ENCODE assay signal across 8 cellular contexts in the genomic region with DNA sequence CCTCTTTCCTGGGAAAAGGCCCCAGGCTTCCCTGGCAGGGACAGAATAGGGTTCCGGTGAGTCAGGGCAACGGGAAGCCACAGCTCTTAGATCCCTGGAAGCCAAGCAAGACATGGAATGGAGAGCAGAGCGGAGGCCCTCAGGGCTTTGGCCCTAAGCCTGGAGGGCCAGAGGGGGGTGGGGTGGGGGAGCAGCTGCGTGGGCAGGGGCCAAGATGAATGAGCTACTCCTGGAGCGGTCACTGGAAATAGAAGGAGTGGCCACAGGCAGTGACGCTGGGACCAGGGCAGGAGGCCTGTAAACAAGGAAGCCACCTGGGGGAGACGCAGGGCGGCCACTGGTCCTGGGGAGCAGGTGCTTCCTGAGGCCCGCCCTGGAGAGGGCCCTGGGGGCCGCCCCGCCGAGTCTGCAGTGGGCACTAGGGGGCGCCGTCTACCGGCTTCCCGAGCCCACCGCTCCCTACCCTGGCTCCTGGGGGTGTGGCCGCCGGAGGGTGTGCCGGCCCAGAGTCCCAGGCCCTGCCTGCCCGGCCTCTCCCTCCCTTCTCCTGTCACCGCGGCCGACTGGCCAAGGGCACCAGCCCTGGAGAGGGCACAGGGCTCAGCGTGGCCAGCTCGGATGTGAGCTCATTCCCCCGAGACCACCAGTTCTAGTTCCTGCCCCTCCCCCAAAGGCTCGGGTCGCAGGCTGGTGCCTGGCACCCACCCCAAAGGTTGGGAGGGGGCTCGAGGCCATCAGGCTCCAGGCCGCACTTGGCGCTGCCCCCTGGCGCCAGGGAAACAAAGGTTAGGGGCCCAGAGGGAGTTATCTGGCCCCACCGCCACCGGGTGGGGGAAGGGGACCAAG. TPM values are rescaled to one million over a fixed set of nuclear protein-coding genes. Genes with fewer than 3 reads are reported as not detected.
DNase-seq lines count a peak whose midpoint lies in the region; ATAC-seq and TF ChIP-seq lines count a peak whose summit lies in the region.

No MANE protein-coding gene starts in this region.

- TF ChIP-seq CTCF in HFF-Myc (IDR thresholded peaks at IDR 0.05; ENCODE audit: low read depth, low read length, missing control alignments) (peak; percentile 80), psoas muscle (IDR thresholded peaks at IDR 0.05) (peak; percentile 89)

- peak overlapping the region; percentile 33 for H3K4me3 ChIP-seq in HFF-Myc (replicated peaks; ENCODE audit: low read depth, low read length)
- H3K4me3 ChIP-seq in psoas muscle: peak overlapping the region; percentile 69

- peaks cover 51% of the 10 kb centered on the region for H3K4me1 ChIP-seq in psoas muscle

- 0 to 2% (median 1%) methylated on average over 15 to 35 of the region's 35 CpGs for WGBS in psoas muscle, 3 donors

- H3K27ac ChIP-seq in psoas muscle: peak overlapping the region; percentile 97

- no peaks in the 10 kb centered on the region for H3K9me3 ChIP-seq in psoas muscle

- peak; percentile 98 for DNase-seq in ELR (ENCODE audit: low read depth)
- peak; percentile 92 for DNase-seq in HFF-Myc (ENCODE audit: extremely low read depth, low read depth)
- peak; percentile 58 for DNase-seq in NCI-H1092 (lab: John Stamatoyannopoulos, UW)
- DNase-seq in T follicular helper cell (ENCODE audit: low read depth): peak; percentile 60
- peak; percentile 71 for DNase-seq in amniotic epithelial cell (ENCODE audit: low read depth)
- peak; percentile 91 for DNase-seq in left cardiac atrium
- DNase-seq in psoas muscle: peak; percentile 89 to 94
- peak; percentile 85 for DNase-seq in ureter (ENCODE audit: low spot score)

- ATAC-seq in left cardiac atrium: peak; percentile 80 to 85
- peak; percentile 80 to 84 (median 82) for ATAC-seq in psoas muscle

- peaks cover 0 to 21% of the 10 kb centered on the region in 2 donors for H3K36me3 ChIP-seq in psoas muscle (ENCODE audit: insufficient read depth in 1 of 2, low read depth in 1 of 2)

- H3K27me3 ChIP-seq in psoas muscle (ENCODE audit: insufficient read depth in 3 of 3, low read length in 2 of 3): no peaks in the 10 kb centered on the region

- intact Hi-C loops in left cardiac atrium (cut with DNase I) (loop anchor here (2.0 to 10.0 kb wide), 3 partner anchors 36 to 278 kb away; no protein-coding TSS in a partner anchor), psoas muscle (cut with DNase I) (loop anchor here (1.0 to 10.0 kb wide), 6 partner anchors 36 to 326 kb away; a partner anchor contains a TSS)

RNA-seq across cellular contexts. Expression of a gene that starts 12.1 kb away (rescaled TPM):
- total RNA-seq in left cardiac atrium: 10 to 100 TPM; 17.1 to 23.7 TPM
- total RNA-seq in psoas muscle: 10 to 100 TPM in 3 of 4 donors, 1 to 10 TPM in 1; 8.1 to 20.5 (median 16.3) TPM
- polyA plus RNA-seq in psoas muscle: 10 to 100 TPM in 2 of 3 donors, 1 to 10 TPM in 1; 8.4 to 16.9 (median 12.3) TPM
- 30.0 TPM for total RNA-seq in ureter

RNA-seq across cellular contexts. Expression of a gene that starts 22.8 kb away (rescaled TPM):
- total RNA-seq in left cardiac atrium (1 to 10 TPM; 8.5 to 9.2 TPM), psoas muscle (10 to 100 TPM in 1 of 4 donors, 1 to 10 TPM in 3; 7.2 to 13.1 (median 9.2) TPM), ureter (15.2 TPM)
- polyA plus RNA-seq in psoas muscle: 1 to 10 TPM; 4.0 to 6.1 (median 6.0) TPM

RNA-seq across cellular contexts. Expression of a gene that starts 32.3 kb away (rescaled TPM):
- not detected for total RNA-seq in left cardiac atrium
- not detected for total RNA-seq in psoas muscle
- polyA plus RNA-seq in psoas muscle: under 1 TPM in 2 of 3 donors, not detected in 1; 0.10 to 0.23 TPM
- 31.4 TPM for total RNA-seq in ureter

RNA-seq across cellular contexts. Expression of a gene that starts 46.9 kb away (rescaled TPM):
- 1 to 10 TPM; 2.6 to 3.3 TPM for total RNA-seq in left cardiac atrium
- total RNA-seq in psoas muscle: 100 to 1,000 TPM in 2 of 4 donors, 10 to 100 TPM in 1, 1 to 10 TPM in 1; 3.7 to 243 (median 96.3) TPM
- polyA plus RNA-seq in psoas muscle: 100 to 1,000 TPM in 1 of 3 donors, 10 to 100 TPM in 2; 14.0 to 129 (median 49.0) TPM
- total RNA-seq in ureter: 9.2 TPM

Comparison
In these comparisons a context has a peak if more than half of its experiments do, and no peak if none do; other contexts are left out.
1. Peak in every context shown above with its lines: DNase-seq, ATAC-seq, H3K4me3 ChIP-seq and H3K27ac ChIP-seq.
2. RNA of a gene that starts 32.3 kb away (total RNA-seq): 31.4 TPM in ureter (single experiment); not detected in left cardiac atrium and not detected in psoas muscle; every median in the first group is over 10 times any median in the second.